In genomic region chr10:3172081-3172445, GRCh38 we compare ENCODE assay signal across 8 cellular contexts. TPM values are rescaled to one million over a fixed set of nuclear protein-coding genes. Genes with fewer than 3 reads are reported as not detected.
DNase-seq lines count a peak whose midpoint lies in the region; ATAC-seq and TF ChIP-seq lines count a peak whose summit lies in the region.

No MANE protein-coding gene starts in this region.

- peak overlapping the region; percentile 90 for H3K4me3 Mint-ChIP-seq in activated CD8-positive, alpha-beta T cell treated with anti-CD3 and anti-CD28 coated beads, Interleukin-2, amount 10 ng/mL, durations not matched to agents 7 days and 5 days

- H3K27me3 Mint-ChIP-seq in activated CD8-positive, alpha-beta T cell treated with anti-CD3 and anti-CD28 coated beads, Interleukin-2, amount 10 ng/mL, durations not matched to agents 7 days and 5 days (ENCODE audit: low read depth) = peaks cover 17% of the 10 kb centered on the region

- peak overlapping the region; percentile 72 for H2AFZ ChIP-seq in osteoblast (ENCODE audit: low read length)

- peaks cover 14% of the 10 kb centered on the region for H3K4me1 Mint-ChIP-seq in activated CD8-positive, alpha-beta T cell treated with anti-CD3 and anti-CD28 coated beads, Interleukin-2, amount 10 ng/mL, durations not matched to agents 7 days and 5 days (ENCODE audit: low read depth)

- ATAC-seq in HG03175 (IDR thresholded peaks at IDR 0.05; ENCODE audit: unreplicated experiment) (peak; percentile 1), GM18511 (IDR thresholded peaks at IDR 0.05; ENCODE audit: unreplicated experiment) (no peak), GM19023 (IDR thresholded peaks at IDR 0.05; ENCODE audit: unreplicated experiment) (no peak)
- no peak for ATAC-seq in activated CD8-positive, alpha-beta T cell treated with anti-CD3 and anti-CD28 coated beads, Interleukin-2, amount 10 ng/mL, durations not matched to agents 7 days and 5 days

- no peaks in the 10 kb centered on the region for H3K9me3 Mint-ChIP-seq in activated CD8-positive, alpha-beta T cell treated with anti-CD3 and anti-CD28 coated beads, Interleukin-2, amount 10 ng/mL, durations not matched to agents 7 days and 5 days (ENCODE audit: insufficient read depth)

- TF ChIP-seq CTCF in C4-2B (conservative IDR thresholded peaks at IDR 0.05) (no peak), foreskin fibroblast (IDR thresholded peaks at IDR 0.05; ENCODE audit: low read depth, low read length) (no peak), osteoblast (IDR thresholded peaks at IDR 0.05; ENCODE audit: extremely low read depth, low read depth, low read length) (no peak)

- H3K9me3 ChIP-seq in osteoblast (ENCODE audit: low read depth, low read length) = no peaks in the 10 kb centered on the region

- peak overlapping the region; percentile 85 for H3K27ac Mint-ChIP-seq in activated CD8-positive, alpha-beta T cell treated with anti-CD3 and anti-CD28 coated beads, Interleukin-2, amount 10 ng/mL, durations not matched to agents 7 days and 5 days

- peak overlapping the region; percentile 85 for H3K27ac ChIP-seq in C4-2B
- peak overlapping the region; percentile 96 for H3K27ac ChIP-seq in osteoblast (ENCODE audit: low read depth, low read length)

- no peak for DNase-seq in activated CD8-positive, alpha-beta T cell treated with anti-CD3 and anti-CD28 coated beads, Interleukin-2, amount 10 ng/mL, durations not matched to agents 7 days and 5 days
- DNase-seq in foreskin fibroblast (peak; percentile 59 to 81), osteoblast (ENCODE audit: insufficient read length, low spot score, missing footprints) (peak; percentile 91), KG1 (lab: John Stamatoyannopoulos, UW) (no peak)

- H3K79me2 ChIP-seq in osteoblast (ENCODE audit: insufficient read depth, low read length) = peaks cover 47% of the 10 kb centered on the region

- peaks cover 33% of the 10 kb centered on the region for H3K36me3 ChIP-seq in osteoblast (ENCODE audit: insufficient read depth, low read length)

- peaks cover 17% of the 10 kb centered on the region for H3K27me3 ChIP-seq in osteoblast (ENCODE audit: insufficient read depth, low read length)

- H3K4me3 ChIP-seq in foreskin fibroblast (ENCODE audit: low read depth in 1 of 2, low read length in 2 of 2) (peak overlapping the region; percentile 81 to 92), osteoblast (ENCODE audit: insufficient read depth, low read length) (peak overlapping the region; percentile 87)

- peak overlapping the region; percentile 63 for H3K4me2 ChIP-seq in osteoblast (ENCODE audit: insufficient read depth, low read length)

- CTCF ChIA-PET in activated CD8-positive, alpha-beta T cell treated with anti-CD3 and anti-CD28 coated beads, Interleukin-2, amount 10 ng/mL, durations not matched to agents 7 days and 5 days (lab: Charles Lee) = interaction anchor here (1.5 kb wide), 1 partner anchor 22 kb away, joined by 5 read pairs; no protein-coding TSS in a partner anchor

- POLR2A ChIA-PET in activated CD8-positive, alpha-beta T cell treated with anti-CD3 and anti-CD28 coated beads, Interleukin-2, amount 10 ng/mL, durations not matched to agents 7 days and 5 days (lab: Charles Lee) = interaction anchor here (0.7 to 1.3 kb wide), 10 partner anchors 8 to 798 kb away, joined by 3 to 6 read pairs (median 4); no protein-coding TSS in a partner anchor

- H3K36me3 Mint-ChIP-seq in activated CD8-positive, alpha-beta T cell treated with anti-CD3 and anti-CD28 coated beads, Interleukin-2, amount 10 ng/mL, durations not matched to agents 7 days and 5 days (ENCODE audit: low read depth) = peaks cover 25% of the 10 kb centered on the region

- peaks cover 24% of the 10 kb centered on the region for H4K20me1 ChIP-seq in osteoblast (ENCODE audit: insufficient read depth, low read length)

- H3K4me1 ChIP-seq in osteoblast (ENCODE audit: insufficient read depth, low read length) = peaks cover 2% of the 10 kb centered on the region

RNA-seq across cellular contexts. Expression of gene PITRM1, which starts 0.5 kb away (rescaled TPM):
- total RNA-seq in activated CD8-positive, alpha-beta T cell treated with anti-CD3 and anti-CD28 coated beads, Interleukin-2, amount 10 ng/mL, durations not matched to agents 7 days and 5 days = 10 to 100 TPM; 47.5 TPM
- 89.8 and 92.8 TPM in 2 replicates for total RNA-seq in osteoblast

Comparison
In these comparisons a context has a peak if more than half of its experiments do, and no peak if none do; other contexts are left out.
1. DNase-seq: peak in foreskin fibroblast (2 of 2) and osteoblast (single experiment); none in activated CD8-positive, alpha-beta T cell treated with anti-CD3 and anti-CD28 coated beads, Interleukin-2, amount 10 ng/mL, durations not matched to agents 7 days and 5 days (single experiment) and KG1 (single experiment).